8 cellular contexts compared by ENCODE assay signal in genomic region chr3:81490541-81491288, GRCh38.
DNase-seq lines count a peak whose midpoint lies in the region; ATAC-seq and TF ChIP-seq lines count a peak whose summit lies in the region.

No MANE protein-coding gene starts in this region.

- no peaks in the 10 kb centered on the region for H3K36me3 ChIP-seq in colonic mucosa

- POLR2A ChIA-PET in activated CD4-positive, alpha-beta T cell treated with anti-CD3 and anti-CD28 coated beads for 36 hours (lab: Charles Lee): interaction anchor here (0.6 kb wide), 1 partner anchor 1956 kb away, joined by 3 read pairs; no protein-coding TSS in a partner anchor

- H3K27me3 Mint-ChIP-seq in CD14-positive monocyte (ENCODE audit: low read depth in 3 of 3): peaks cover 0 to 2% (median 0%) of the 10 kb centered on the region in 3 donors
- H3K27me3 Mint-ChIP-seq in activated CD4-positive, alpha-beta T cell treated with anti-CD3 and anti-CD28 coated beads for 36 hours: no peaks in the 10 kb centered on the region

- WGBS in lower leg skin, 2 donors: 52 to 54% methylated on average over 7 of the region's 7 CpGs

- CTCF ChIA-PET in activated CD4-positive, alpha-beta T cell treated with anti-CD3 and anti-CD28 coated beads for 36 hours (lab: Charles Lee): interaction anchor here (0.7 to 1.9 kb wide), 11 partner anchors 12 to 643 kb away, joined by 3 to 8 read pairs (median 3); no protein-coding TSS in a partner anchor

- H3K9ac ChIP-seq in colonic mucosa (ENCODE audit: low read depth in 2 of 2, low read length in 2 of 2): no peak overlapping the region

- peak; percentile 85 for TF ChIP-seq CTCF in CD14-positive monocyte (IDR thresholded peaks at IDR 0.05)
- TF ChIP-seq CTCF in colonic mucosa (IDR thresholded peaks at IDR 0.05): peak; percentile 67
- TF ChIP-seq CTCF in lower leg skin (IDR thresholded peaks at IDR 0.05): no peak

- peak; percentile 98 for ATAC-seq in HG03354 (IDR thresholded peaks at IDR 0.05; ENCODE audit: poor library complexity, severe bottlenecking, unreplicated experiment)
- peak; percentile 84 for ATAC-seq in activated CD4-positive, alpha-beta T cell treated with anti-CD3 and anti-CD28 coated beads for 36 hours

- no peaks in the 10 kb centered on the region for H3K9me3 Mint-ChIP-seq in CD14-positive monocyte
- peaks cover 4% of the 10 kb centered on the region for H3K9me3 Mint-ChIP-seq in activated CD4-positive, alpha-beta T cell treated with anti-CD3 and anti-CD28 coated beads for 36 hours (ENCODE audit: low read depth)

- no peaks in the 10 kb centered on the region for H3K9me3 ChIP-seq in colonic mucosa

- H3K4me1 Mint-ChIP-seq in CD14-positive monocyte: peaks cover 24% of the 10 kb centered on the region
- no peaks in the 10 kb centered on the region for H3K4me1 Mint-ChIP-seq in activated CD4-positive, alpha-beta T cell treated with anti-CD3 and anti-CD28 coated beads for 36 hours

- no peak overlapping the region for H3K27ac ChIP-seq in colonic mucosa

- H3K4me3 ChIP-seq in colonic mucosa (no peak overlapping the region), lower leg skin (ENCODE audit: low read depth, poor library complexity, severe bottlenecking) (no peak overlapping the region)

- H3K27me3 ChIP-seq in colonic mucosa: no peaks in the 10 kb centered on the region

- TF ChIP-seq POLR2A in lower leg skin (IDR thresholded peaks at IDR 0.05): no peak

- no peak overlapping the region for H3K4me3 Mint-ChIP-seq in CD14-positive monocyte
- no peak overlapping the region for H3K4me3 Mint-ChIP-seq in activated CD4-positive, alpha-beta T cell treated with anti-CD3 and anti-CD28 coated beads for 36 hours

- H3K4me1 ChIP-seq in colonic mucosa: no peaks in the 10 kb centered on the region

- H3K27ac Mint-ChIP-seq in CD14-positive monocyte: peak overlapping the region; percentile 9 to 90 (median 52)
- no peak overlapping the region for H3K27ac Mint-ChIP-seq in activated CD4-positive, alpha-beta T cell treated with anti-CD3 and anti-CD28 coated beads for 36 hours

- H3K36me3 Mint-ChIP-seq in CD14-positive monocyte: no peaks in the 10 kb centered on the region
- H3K36me3 Mint-ChIP-seq in activated CD4-positive, alpha-beta T cell treated with anti-CD3 and anti-CD28 coated beads for 36 hours (ENCODE audit: low read depth): no peaks in the 10 kb centered on the region

- intact Hi-C loops in CD14-positive monocyte (cut with micrococcal nuclease) (loop anchor here in 1 of 2 donors (10.0 kb wide), 1 partner anchor 644 kb away; no protein-coding TSS in a partner anchor), colonic mucosa (cut with DNase I) (loop anchor here (10.0 kb wide), 2 partner anchors 84 to 154 kb away; no protein-coding TSS in a partner anchor), lower leg skin (cut with DNase I; ENCODE audit: low total_unique reads) (no loop called here)
- intact Hi-C loops in activated CD4-positive, alpha-beta T cell treated with anti-CD3 and anti-CD28 coated beads for 36 hours (cut with DNase I, micrococcal nuclease): loop anchor here (1.0 to 2.0 kb wide), 3 partner anchors 420 to 643 kb away; no protein-coding TSS in a partner anchor

- DNase-seq in CD14-positive monocyte (ENCODE audit: low spot score) (peak; percentile 73), GM19240 (ENCODE audit: insufficient read length, low spot score) (peak; percentile 24), NCI-H510A (lab: John Stamatoyannopoulos, UW) (peak; percentile 34), colonic mucosa (peak; percentile 87), lower leg skin (ENCODE audit: low spot score in 2 of 2) (peak; percentile 74 to 88)
- peak; percentile 88 for DNase-seq in activated CD4-positive, alpha-beta T cell treated with anti-CD3 and anti-CD28 coated beads for 36 hours
- peak; percentile 51 to 73 (median 57) for DNase-seq in stimulated activated CD4-positive, alpha-beta T cell treated with anti-CD3 and anti-CD28 coated beads, TNF-alpha, amount 100 ng/mL, for 48 hours (ENCODE audit: low read depth in 3 of 3)

Comparison
In these comparisons a context has a peak if more than half of its experiments do, and no peak if none do; other contexts are left out.
1. DNase-seq: peak in every context shown above with its lines; median percentile 88 in activated CD4-positive, alpha-beta T cell treated with anti-CD3 and anti-CD28 coated beads for 36 hours; 87 in colonic mucosa; 81 in lower leg skin; 73 in CD14-positive monocyte; 57 in stimulated activated CD4-positive, alpha-beta T cell treated with anti-CD3 and anti-CD28 coated beads, TNF-alpha, amount 100 ng/mL, for 48 hours; 34 in NCI-H510A; 24 in GM19240.
2. CTCF ChIP-seq: peak in CD14-positive monocyte (single experiment) and colonic mucosa (single experiment); none in lower leg skin (0 of 3).